Comparison of ENCODE assay signal across 1 cellular context in the genomic region with DNA sequence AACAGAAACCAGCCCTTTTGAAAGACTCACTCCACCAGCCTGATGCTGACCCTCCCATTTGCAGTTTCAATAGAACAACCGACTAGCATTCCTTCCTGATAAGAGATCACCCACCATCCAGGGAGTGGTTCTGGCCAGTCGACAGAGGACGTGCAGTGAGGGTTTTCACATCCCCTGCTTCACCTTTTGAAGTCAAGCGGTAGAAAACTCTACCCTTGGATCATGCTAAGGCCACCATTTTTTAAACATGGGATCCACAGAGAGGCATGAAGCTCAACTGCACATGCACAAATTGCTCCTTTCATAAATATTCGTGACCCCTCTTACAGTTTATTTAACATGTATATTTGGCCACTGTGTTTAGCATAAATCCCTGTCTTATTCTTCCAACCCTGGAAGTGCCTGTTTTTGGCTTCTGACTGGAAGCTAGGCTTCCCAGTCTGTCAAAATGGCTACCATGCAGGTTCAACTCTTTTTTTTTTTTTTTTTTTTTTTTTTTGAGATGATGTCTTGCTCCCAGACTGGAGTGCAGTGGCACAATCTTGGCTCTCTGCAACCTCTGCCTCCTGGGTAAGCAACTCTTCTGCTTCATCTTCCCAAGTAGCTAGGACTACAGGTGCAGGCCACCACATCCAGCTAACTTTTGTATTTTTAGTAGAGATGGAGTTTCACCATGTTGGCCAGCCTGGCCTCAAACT.
TF ChIP-seq lines count a peak whose summit lies in the region.

No MANE protein-coding gene starts in this region.

TF ChIP-seq in SK-N-SH treated with all-trans-retinoic acid at 6 μM for 48 hours, 23 proteins besides CTCF, POLR2A, EP300 and RAD21 (continued from another document):
- TF ChIP-seq, protein P1, sequence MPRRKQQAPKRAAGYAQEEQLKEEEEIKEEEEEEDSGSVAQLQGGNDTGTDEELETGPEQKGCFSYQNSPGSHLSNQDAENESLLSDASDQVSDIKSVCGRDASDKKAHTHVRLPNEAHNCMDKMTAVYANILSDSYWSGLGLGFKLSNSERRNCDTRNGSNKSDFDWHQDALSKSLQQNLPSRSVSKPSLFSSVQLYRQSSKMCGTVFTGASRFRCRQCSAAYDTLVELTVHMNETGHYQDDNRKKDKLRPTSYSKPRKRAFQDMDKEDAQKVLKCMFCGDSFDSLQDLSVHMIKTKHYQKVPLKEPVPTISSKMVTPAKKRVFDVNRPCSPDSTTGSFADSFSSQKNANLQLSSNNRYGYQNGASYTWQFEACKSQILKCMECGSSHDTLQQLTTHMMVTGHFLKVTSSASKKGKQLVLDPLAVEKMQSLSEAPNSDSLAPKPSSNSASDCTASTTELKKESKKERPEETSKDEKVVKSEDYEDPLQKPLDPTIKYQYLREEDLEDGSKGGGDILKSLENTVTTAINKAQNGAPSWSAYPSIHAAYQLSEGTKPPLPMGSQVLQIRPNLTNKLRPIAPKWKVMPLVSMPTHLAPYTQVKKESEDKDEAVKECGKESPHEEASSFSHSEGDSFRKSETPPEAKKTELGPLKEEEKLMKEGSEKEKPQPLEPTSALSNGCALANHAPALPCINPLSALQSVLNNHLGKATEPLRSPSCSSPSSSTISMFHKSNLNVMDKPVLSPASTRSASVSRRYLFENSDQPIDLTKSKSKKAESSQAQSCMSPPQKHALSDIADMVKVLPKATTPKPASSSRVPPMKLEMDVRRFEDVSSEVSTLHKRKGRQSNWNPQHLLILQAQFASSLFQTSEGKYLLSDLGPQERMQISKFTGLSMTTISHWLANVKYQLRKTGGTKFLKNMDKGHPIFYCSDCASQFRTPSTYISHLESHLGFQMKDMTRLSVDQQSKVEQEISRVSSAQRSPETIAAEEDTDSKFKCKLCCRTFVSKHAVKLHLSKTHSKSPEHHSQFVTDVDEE (CRISPR knock-in tag; IDR thresholded peaks at IDR 0.05): no peak
- TF ChIP-seq ZFP30 (CRISPR knock-in tag; IDR thresholded peaks at IDR 0.05): no peak
